ENCODE assay signal across 21 cellular contexts in the genomic region with DNA sequence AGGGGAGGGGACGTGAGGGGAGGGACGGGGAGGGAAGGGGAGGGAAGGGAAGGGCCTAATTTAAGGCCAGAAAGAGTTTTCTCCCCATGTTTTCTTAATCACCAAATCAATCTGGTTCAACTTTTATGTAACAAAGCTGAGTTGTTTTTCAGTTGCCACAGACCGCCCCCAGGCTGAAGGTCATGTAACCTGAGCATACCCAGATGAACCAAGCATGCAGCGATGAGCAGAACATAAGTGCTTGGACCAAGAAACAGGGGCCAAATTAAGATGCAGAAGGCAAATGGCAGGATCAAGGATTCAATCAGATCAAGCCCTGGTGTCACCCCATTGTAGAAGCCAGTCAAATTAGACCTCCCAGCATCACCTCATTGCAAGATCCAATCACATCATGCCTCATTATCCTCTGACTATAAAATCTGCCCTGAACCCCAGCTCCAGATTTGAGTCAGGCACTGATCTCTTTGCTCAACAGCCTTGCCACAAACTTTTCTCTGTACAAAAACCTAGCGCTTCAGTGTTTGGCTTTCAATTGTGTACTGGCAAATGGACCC.
DNase-seq lines count a peak whose midpoint lies in the region; ATAC-seq and TF ChIP-seq lines count a peak whose summit lies in the region.
"Had no signal": no experiment of that assay in that cellular context is flagged by ENCODE, and none has a peak within 500 bp of the region (broad histone marks: within the 10 kb centered on the region; RNA-seq: fewer than 3 reads in every experiment).

No MANE protein-coding gene starts in this region.

- H3K9ac ChIP-seq in H9 (ENCODE audit: extremely low read depth, insufficient read length, low read length): no peak overlapping the region

- H3K4ac ChIP-seq in H9 (ENCODE audit: low read depth, low read length): no peak overlapping the region

- no peak overlapping the region for H2BK20ac ChIP-seq in H9 (ENCODE audit: low read depth, low read length, poor library complexity, severe bottlenecking)

- H4K8ac ChIP-seq in H9 (replicated peaks; ENCODE audit: insufficient read length, low read depth, low read length): no peak overlapping the region

- peaks cover 3% of the 10 kb centered on the region; the same call in 1 of the 2 replicates for H3K27me3 Mint-ChIP-seq in H9 (ENCODE audit: low read depth)
- H3K27me3 Mint-ChIP-seq in activated T-helper 17 cell treated with anti-CD3 and anti-CD28 coated beads, Interleukin-2, amount 50 U/mL, for 72 hours: peaks cover 10% of the 10 kb centered on the region

- H4K91ac ChIP-seq in H9 (ENCODE audit: insufficient read length, low read depth, low read length): no peak overlapping the region

- H3K9me3 ChIP-seq in H9 (ENCODE audit: control insufficient read depth, low read depth, low read length): no peaks in the 10 kb centered on the region
- no peaks in the 10 kb centered on the region for H3K9me3 ChIP-seq in osteoblast (ENCODE audit: low read depth, low read length)

- H3K36me3 ChIP-seq in osteoblast (ENCODE audit: insufficient read depth, low read length): no peaks in the 10 kb centered on the region

- H3K4me1 Mint-ChIP-seq in H9: 0 out of 4 replicates have a peak, but pooled peaks cover 0 to 5% of the 10 kb centered on the region in 2 experiments
- H3K4me1 Mint-ChIP-seq in activated T-helper 17 cell treated with anti-CD3 and anti-CD28 coated beads, Interleukin-2, amount 50 U/mL, for 72 hours: no peaks in the 10 kb centered on the region
- H3K4me1 Mint-ChIP-seq: IgD-negative memory B cell had no signal

- H3K27ac ChIP-seq in H9 (ENCODE audit: insufficient read length, low read depth, low read length) (no peak overlapping the region), osteoblast (ENCODE audit: low read depth, low read length) (no peak overlapping the region)
- H3K27ac ChIP-seq: C4-2B had no signal

- peaks cover 0 to 2% (median 0%) of the 10 kb centered on the region in 3 experiments; a peak in 1 of 7 replicates for H3K36me3 Mint-ChIP-seq in H9 (ENCODE audit: insufficient read depth in 1 of 3, low read depth in 3 of 3)
- no peaks in the 10 kb centered on the region for H3K36me3 Mint-ChIP-seq in activated T-helper 17 cell treated with anti-CD3 and anti-CD28 coated beads, Interleukin-2, amount 50 U/mL, for 72 hours (ENCODE audit: low read depth)
- H3K36me3 Mint-ChIP-seq: IgD-negative memory B cell had no signal

- no peak overlapping the region for H2BK120ac ChIP-seq in H9 (ENCODE audit: low read depth, low read length, poor library complexity, severe bottlenecking)

- no peak overlapping the region for H3K56ac ChIP-seq in H9 (ENCODE audit: insufficient read length, low read depth, low read length)

- H3K79me2 ChIP-seq in H9 (ENCODE audit: insufficient read depth, low read length) (no peaks in the 10 kb centered on the region), osteoblast (ENCODE audit: insufficient read depth, low read length) (no peaks in the 10 kb centered on the region)

- peaks cover 2 to 3% of the 10 kb centered on the region in 2 experiments; a peak in 3 of 5 replicates for H3K9me3 Mint-ChIP-seq in H9
- no peaks in the 10 kb centered on the region for H3K9me3 Mint-ChIP-seq in activated T-helper 17 cell treated with anti-CD3 and anti-CD28 coated beads, Interleukin-2, amount 50 U/mL, for 72 hours

- no CpG with 5 or more reads among the region's 5 CpGs for WGBS in H9 (ENCODE audit: extremely low coverage, insufficient read length, low lambda C conversion rate)

- no peaks in the 10 kb centered on the region for H3K23me2 ChIP-seq in H9 (ENCODE audit: insufficient read length, low read depth, low read length, poor library complexity, severe bottlenecking)

- H2AK5ac ChIP-seq in H9 (ENCODE audit: insufficient read length, low read length): no peak overlapping the region

- peak; percentile 14 for ATAC-seq in activated T-helper 17 cell treated with anti-CD3 and anti-CD28 coated beads, Interleukin-2, amount 50 U/mL, for 72 hours (replicated peaks)

- H2BK15ac ChIP-seq in H9 (ENCODE audit: low read depth, low read length): no peak overlapping the region

- DNase-seq in GM12865 (ENCODE audit: low read depth) (peak; percentile 29), H9 (no peak), left kidney (ENCODE audit: low read depth, low spot score) (peak; percentile 29), SHP77 (lab: John Stamatoyannopoulos, UW) (no peak), NCI-H2227 (lab: John Stamatoyannopoulos, UW; ENCODE audit: unreplicated experiment) (no peak), osteoblast (ENCODE audit: insufficient read length, low spot score, missing footprints) (no peak)
- DNase-seq: ACHN, AML-193, H7, Kasumi-1, NCI-H1092 treated with DMSO at 0.1 percent for 48 hours, NCI-H1694 treated with DMSO at 0.1 percent for 48 hours, NCI-H226, NCI-H524, NCI-H82, OCI-M1, RPMI8226, SIG-M5 had no signal

- no peak overlapping the region for H3K23ac ChIP-seq in H9 (ENCODE audit: insufficient read length, low read depth, low read length)

- H3K4me3 Mint-ChIP-seq in H9: no peak overlapping the region
- H3K4me3 Mint-ChIP-seq in activated T-helper 17 cell treated with anti-CD3 and anti-CD28 coated beads, Interleukin-2, amount 50 U/mL, for 72 hours: no peak overlapping the region
- H3K4me3 Mint-ChIP-seq: IgD-negative memory B cell had no signal

- H3K79me1 ChIP-seq in H9 (ENCODE audit: insufficient read depth, low read depth, low read length, poor library complexity, severe bottlenecking): no peaks in the 10 kb centered on the region

- H3K4me2 ChIP-seq in H9 (ENCODE audit: insufficient read depth, insufficient read length, low read length): no peak overlapping the region
- no peak overlapping the region for H3K4me2 ChIP-seq in osteoblast (ENCODE audit: insufficient read depth, low read length)

- H2AFZ ChIP-seq in H9 (ENCODE audit: low read length): peak overlapping the region; percentile 69
- no peak overlapping the region for H2AFZ ChIP-seq in osteoblast (ENCODE audit: low read length)

- H3K18ac ChIP-seq in H9 (ENCODE audit: insufficient read length, low read depth, low read length): no peak overlapping the region

- no peaks in the 10 kb centered on the region for H3K4me1 ChIP-seq in H9 (ENCODE audit: insufficient read depth, low read length)
- no peaks in the 10 kb centered on the region for H3K4me1 ChIP-seq in osteoblast (ENCODE audit: insufficient read depth, low read length)

- H4K20me1 ChIP-seq in H9 (ENCODE audit: control insufficient read depth, insufficient read depth, insufficient read length): no peaks in the 10 kb centered on the region
- H4K20me1 ChIP-seq in osteoblast (ENCODE audit: insufficient read depth, low read length): no peaks in the 10 kb centered on the region

- H3K27me3 ChIP-seq in H9 (ENCODE audit: insufficient read depth, low read length): no peaks in the 10 kb centered on the region; the same call in 1 of the 2 replicates
- peaks cover 2% of the 10 kb centered on the region for H3K27me3 ChIP-seq in osteoblast (ENCODE audit: insufficient read depth, low read length)

- H3K4me3 ChIP-seq in GM12865 (ENCODE audit: low read depth, low read length): no peak overlapping the region
- no peak overlapping the region for H3K4me3 ChIP-seq in osteoblast (ENCODE audit: insufficient read depth, low read length)

- H2BK5ac ChIP-seq in H9 (ENCODE audit: insufficient read length, low read length): no peak overlapping the region

- H3T11ph ChIP-seq in H9 (ENCODE audit: low read length): no peak overlapping the region

- TF ChIP-seq CTCF in GM12865 (IDR thresholded peaks at IDR 0.05; ENCODE audit: insufficient read depth, low read depth, low read length, missing control alignments) (no peak), H9 (conservative IDR thresholded peaks at IDR 0.05) (no peak), osteoblast (IDR thresholded peaks at IDR 0.05; ENCODE audit: extremely low read depth, low read depth, low read length) (no peak)

- H4K5ac ChIP-seq in H9 (ENCODE audit: insufficient read length, low read depth, low read length): no peak overlapping the region

- H2BK12ac ChIP-seq in H9 (ENCODE audit: insufficient read length, low read depth, low read length): no peak overlapping the region

- H3K14ac ChIP-seq in H9 (ENCODE audit: insufficient read depth, low read length): no peak overlapping the region

- H3K27ac Mint-ChIP-seq in H9: peak overlapping the region in 1 of 3 experiments; percentile 62; a peak in 1 of 7 replicates
- no peak overlapping the region for H3K27ac Mint-ChIP-seq in activated T-helper 17 cell treated with anti-CD3 and anti-CD28 coated beads, Interleukin-2, amount 50 U/mL, for 72 hours
- H3K27ac Mint-ChIP-seq: IgD-negative memory B cell had no signal

Comparison
In these comparisons a context has a peak if more than half of its experiments do, and no peak if none do; other contexts are left out.
1. DNase-seq: peak in GM12865 (single experiment) and left kidney (single experiment); none in H9 (single experiment), SHP77 (0 of 2), NCI-H2227 (single experiment) and osteoblast (single experiment).